8 cellular contexts compared by ENCODE assay signal in the genomic region with DNA sequence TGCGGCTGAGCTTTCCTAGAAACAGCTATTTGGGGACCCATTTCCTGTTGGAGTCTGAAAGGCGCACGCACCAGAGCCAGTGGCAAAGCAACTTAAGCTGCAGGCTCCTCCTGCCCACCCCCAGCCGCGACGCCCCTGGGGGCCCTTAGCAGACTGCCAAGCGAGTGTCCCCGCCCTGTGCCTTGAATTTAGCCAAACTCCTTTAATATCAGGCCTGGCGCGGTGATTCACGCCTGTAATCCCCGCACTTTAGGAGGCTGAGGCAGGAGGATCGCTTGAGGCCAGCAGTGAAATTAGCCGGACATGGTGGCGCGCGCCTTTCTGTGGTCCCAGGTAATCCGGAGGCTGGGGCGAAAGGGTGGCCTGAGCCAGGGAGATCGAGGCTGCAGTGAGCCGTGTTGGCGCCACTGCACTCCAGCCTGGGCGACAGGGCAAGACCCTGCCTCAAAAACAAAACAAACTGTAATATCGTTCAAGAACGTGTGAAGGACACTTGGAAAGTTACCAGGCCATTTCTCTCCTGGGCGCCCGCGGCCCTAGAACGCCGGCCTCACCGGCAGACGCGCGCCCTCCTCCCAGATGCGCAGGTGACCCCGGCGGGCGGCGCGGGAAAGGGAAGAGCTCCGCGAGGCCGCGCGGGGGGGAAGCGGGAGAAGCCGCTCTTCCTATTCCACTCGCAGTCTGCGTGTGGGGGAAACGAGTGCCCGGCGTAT. TPM values are rescaled to one million over a fixed set of nuclear protein-coding genes. Genes with fewer than 3 reads are reported as not detected.
DNase-seq lines count a peak whose midpoint lies in the region; ATAC-seq and TF ChIP-seq lines count a peak whose summit lies in the region.

No MANE protein-coding gene starts in this region.

- no peak overlapping the region for H2AFZ ChIP-seq in OCI-LY7 (ENCODE audit: low read length)
- peak overlapping the region; percentile 46 for H2AFZ ChIP-seq in mesenchymal stem cell (ENCODE audit: low read depth, low read length)

- H3K79me1 ChIP-seq in mesenchymal stem cell (replicated peaks; ENCODE audit: low read length, poor library complexity, severe bottlenecking) = peaks cover 7% of the 10 kb centered on the region

- peak; percentile 16 for DNase-seq in GM19238 (ENCODE audit: insufficient read length, low spot score)
- no peak for DNase-seq in OCI-LY7 (ENCODE audit: low spot score)
- no peak for DNase-seq in choroid plexus epithelial cell (ENCODE audit: low read depth)
- no peak for DNase-seq in mesenchymal stem cell
- DNase-seq in upper lobe of right lung = no peak
- DNase-seq in COR-L47 (lab: John Stamatoyannopoulos, UW) = no peak
- no peak for DNase-seq in KG1 (lab: John Stamatoyannopoulos, UW)

- peak overlapping the region; percentile 70 to 99 for H3K4ac ChIP-seq in mesenchymal stem cell (ENCODE audit: low read depth in 1 of 2, low read length in 2 of 2)

- H3K4me1 ChIP-seq in OCI-LY7 (ENCODE audit: insufficient read depth, low read length, poor library complexity, severe bottlenecking) (no peaks in the 10 kb centered on the region), mesenchymal stem cell (ENCODE audit: control insufficient read depth, insufficient read depth, low read depth, low read length) (peaks cover 18% of the 10 kb centered on the region), upper lobe of right lung (peaks cover 12% of the 10 kb centered on the region)

- H2BK5ac ChIP-seq in mesenchymal stem cell (ENCODE audit: low read depth, low read length, poor library complexity, severe bottlenecking) = peak overlapping the region; percentile 2

- ATAC-seq in upper lobe of right lung (peak; percentile 42), GM21786 (IDR thresholded peaks at IDR 0.05; ENCODE audit: unreplicated experiment) (no peak)

- CTCF ChIA-PET in OCI-LY7 (lab: Charles Lee; ENCODE audit: unreplicated experiment) = no interaction called here

- peak overlapping the region; percentile 84 to 85 for H2BK12ac ChIP-seq in mesenchymal stem cell (ENCODE audit: low read length in 2 of 2)

- peak overlapping the region; percentile 29 for H2BK120ac ChIP-seq in mesenchymal stem cell (ENCODE audit: low read depth, low read length)

- H3K36me3 ChIP-seq in OCI-LY7 (ENCODE audit: insufficient read depth, low read length) (no peaks in the 10 kb centered on the region), mesenchymal stem cell (ENCODE audit: control insufficient read depth in 1 of 2, insufficient read depth in 2 of 2, low read depth in 1 of 2, low read length in 2 of 2) (peaks cover 0 to 3% of the 10 kb centered on the region in 2 experiments), upper lobe of right lung (no peaks in the 10 kb centered on the region)

- H3K27ac ChIP-seq in OCI-LY7 (ENCODE audit: low read depth, low read length, poor library complexity, severe bottlenecking) (no peak overlapping the region), mesenchymal stem cell (ENCODE audit: low read length, poor library complexity, severe bottlenecking) (no peak overlapping the region), upper lobe of right lung (peak overlapping the region; percentile 85)

- no peaks in the 10 kb centered on the region for H3K9me2 ChIP-seq in OCI-LY7 (ENCODE audit: insufficient read depth, low read length)

- H3K27me3 ChIP-seq in mesenchymal stem cell (ENCODE audit: control insufficient read depth in 1 of 2, insufficient read depth in 1 of 2, low read length in 2 of 2) (no peaks in the 10 kb centered on the region), upper lobe of right lung (peaks cover 10% of the 10 kb centered on the region)

- H3K18ac ChIP-seq in mesenchymal stem cell (ENCODE audit: low read depth in 1 of 2, low read length in 2 of 2) = peak overlapping the region; percentile 86 to 95

- POLR2A ChIA-PET in OCI-LY7 (lab: Charles Lee) = no interaction called here

- peak overlapping the region in 1 of 2 experiments; percentile 11 for H3K14ac ChIP-seq in mesenchymal stem cell (ENCODE audit: low read length in 2 of 2)

- H2BK15ac ChIP-seq in mesenchymal stem cell (ENCODE audit: low read depth, poor library complexity, severe bottlenecking) = peak overlapping the region; percentile 73

- peak overlapping the region; percentile 84 for H2AK5ac ChIP-seq in mesenchymal stem cell (ENCODE audit: low read length, severe bottlenecking)

- peak overlapping the region in 1 of 2 experiments; percentile 83 for H3K23ac ChIP-seq in mesenchymal stem cell (ENCODE audit: low read length in 2 of 2)

- H3K79me2 ChIP-seq in OCI-LY7 (ENCODE audit: insufficient read depth, low read depth, low read length) = no peaks in the 10 kb centered on the region

- H3K4me3 ChIP-seq in OCI-LY7 (ENCODE audit: low read depth, low read length, poor library complexity, severe bottlenecking) (no peak overlapping the region), choroid plexus epithelial cell (ENCODE audit: low read depth, low read length) (peak overlapping the region; percentile 94), mesenchymal stem cell (ENCODE audit: insufficient read depth in 1 of 2, low read depth in 1 of 2, low read length in 2 of 2) (peak overlapping the region in 1 of 2 experiments; percentile 91), upper lobe of right lung (peak overlapping the region; percentile 59)

- no peaks in the 10 kb centered on the region for H3K9me3 ChIP-seq in OCI-LY7 (ENCODE audit: low read length)
- no peaks in the 10 kb centered on the region for H3K9me3 ChIP-seq in mesenchymal stem cell (ENCODE audit: control insufficient read depth, low read length)
- H3K9me3 ChIP-seq in upper lobe of right lung = no peaks in the 10 kb centered on the region

- H3K4me2 ChIP-seq in OCI-LY7 (ENCODE audit: low read length) = peak overlapping the region; percentile 26; the same call in 1 of the 2 replicates
- H3K4me2 ChIP-seq in mesenchymal stem cell (ENCODE audit: low read length, poor library complexity, severe bottlenecking) = peak overlapping the region; percentile 94

- peak overlapping the region; percentile 62 for H4K91ac ChIP-seq in mesenchymal stem cell (ENCODE audit: low read length)

- H3K9ac ChIP-seq in mesenchymal stem cell (ENCODE audit: low read length) = peak overlapping the region; percentile 91

- peak overlapping the region; percentile 95 for H4K8ac ChIP-seq in mesenchymal stem cell (ENCODE audit: low read length)

- BruUV-seq in OCI-LY7 (replicated peaks; lab: Mats Ljungman, UMichigan) = no TSS peak

- intact Hi-C loops in OCI-LY7 (cut with micrococcal nuclease; ENCODE audit: unreplicated experiment) = no loop called here
- intact Hi-C loops in upper lobe of right lung (cut with DNase I) = no loop called here

- WGBS in mesenchymal stem cell = 35% methylated on average over 52 of the region's 52 CpGs

- TF ChIP-seq CTCF in OCI-LY7 (conservative IDR thresholded peaks at IDR 0.05; ENCODE audit: low read length) (no peak), choroid plexus epithelial cell (conservative IDR thresholded peaks at IDR 0.05; ENCODE audit: low read depth, low read length) (no peak), upper lobe of right lung (IDR thresholded peaks at IDR 0.05) (no peak)

- H4K20me1 ChIP-seq in OCI-LY7 (ENCODE audit: insufficient read depth, low read length) = no peaks in the 10 kb centered on the region

RNA-seq across cellular contexts. Expression of gene F2R, which starts 1.0 kb away (rescaled TPM):
- not detected in 2 replicates for total RNA-seq in OCI-LY7 (2014; rRNA removed; shearing (Covaris generic))
- total RNA-seq in OCI-LY7 (2022) = 0.08 and 0.09 TPM in 2 replicates
- 368 TPM for polyA plus RNA-seq in mesenchymal stem cell (2013, experiment 1 of 2)
- polyA plus RNA-seq in mesenchymal stem cell (2013, experiment 2 of 2) = 390 TPM
- total RNA-seq in upper lobe of right lung = 38.6 TPM

Comparison
In these comparisons a context has a peak if more than half of its experiments do, and no peak if none do; other contexts are left out.
1. RNA of gene F2R, which starts 1.0 kb away (total RNA-seq): 38.6 TPM in upper lobe of right lung (single experiment); 0.08 to 0.09 TPM in OCI-LY7; every median in the first group is over 10 times any median in the second.